Comparison of ENCODE assay signal across 10 cellular contexts in the genomic region with DNA sequence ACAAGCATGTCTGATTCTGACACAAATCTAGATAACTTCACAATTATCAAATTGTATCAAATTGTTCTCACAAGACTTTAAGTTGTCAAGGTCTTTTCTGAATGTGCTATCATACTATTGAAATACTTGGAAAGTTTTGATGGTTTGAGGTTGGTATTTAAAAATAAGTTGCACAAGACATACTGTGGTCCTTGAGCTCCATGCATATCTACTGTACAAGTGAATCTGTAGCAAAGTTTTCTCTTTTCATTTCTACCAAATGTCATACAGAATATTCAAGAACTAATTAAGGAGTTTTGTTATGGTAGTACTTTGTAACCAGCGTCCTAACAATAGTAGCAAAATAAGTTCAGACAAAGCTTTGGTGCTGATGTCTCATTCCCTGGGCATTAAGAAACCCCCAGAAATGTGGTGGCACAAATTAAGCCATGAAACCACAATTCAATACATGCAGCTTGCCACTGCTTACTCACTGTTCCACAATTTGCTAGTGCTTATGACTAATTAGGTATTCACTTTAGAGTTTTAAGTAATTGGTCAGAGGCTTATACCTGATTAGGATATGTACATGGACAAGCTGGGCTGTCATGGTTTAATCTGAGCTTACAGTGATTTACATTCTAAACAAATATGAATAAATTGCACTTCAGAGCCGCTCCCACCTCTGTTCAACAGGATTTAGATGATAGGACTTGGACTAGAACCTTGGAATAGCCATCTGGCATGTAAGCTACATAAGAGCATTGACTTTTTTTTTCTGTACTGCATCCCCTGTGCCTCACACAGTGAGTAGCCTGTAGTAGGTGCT. TPM values are rescaled to one million over a fixed set of nuclear protein-coding genes. Genes with fewer than 3 reads are reported as not detected.
A peak's percentile ranks its signal among the peaks of the same experiment; 100 is the strongest.
DNase-seq lines count a peak whose midpoint lies in the region; ATAC-seq, FAIRE-seq and TF ChIP-seq lines count a peak whose summit lies in the region.
"Had no signal": no experiment of that assay in that cellular context is flagged by ENCODE, and none has a peak within 500 bp of the region (broad histone marks: within the 10 kb centered on the region; RNA-seq: fewer than 3 reads in every experiment).

No MANE protein-coding gene starts in this region.

- no peaks in the 10 kb centered on the region for H3K27me3 Mint-ChIP-seq in activated naive CD4-positive, alpha-beta T cell treated with anti-CD3 and anti-CD28 coated beads, Interleukin-2, amount 50 U/mL, for 24 hours
- no peaks in the 10 kb centered on the region for H3K27me3 Mint-ChIP-seq in stimulated activated naive CD8-positive, alpha-beta T cell treated with anti-CD3 and anti-CD28 coated beads, Interleukin-15, Interleukin-2, amounts not matched to agents 100 ng/mL and 50 ng/mL, for 24 hours

- peak; percentile 50 for FAIRE-seq in endothelial cell of umbilical vein (lab: Jason Lieb, UNC)

- peak; percentile 87 for ATAC-seq in PC-3

- H3K36me3 ChIP-seq in PC-3 (ENCODE audit: low read depth, low read length) = no peaks in the 10 kb centered on the region
- no peaks in the 10 kb centered on the region for H3K36me3 ChIP-seq in endothelial cell of umbilical vein (ENCODE audit: control insufficient read depth in 2 of 2, extremely low read depth in 1 of 2, insufficient read depth in 2 of 2, low read length in 2 of 2)

- peaks cover 59% of the 10 kb centered on the region for H3K4me1 Mint-ChIP-seq in activated naive CD4-positive, alpha-beta T cell treated with anti-CD3 and anti-CD28 coated beads, Interleukin-2, amount 50 U/mL, for 24 hours
- H3K4me1 Mint-ChIP-seq in stimulated activated naive CD8-positive, alpha-beta T cell treated with anti-CD3 and anti-CD28 coated beads, Interleukin-15, Interleukin-2, amounts not matched to agents 100 ng/mL and 50 ng/mL, for 24 hours (ENCODE audit: low read depth) = peaks cover 62% of the 10 kb centered on the region

- TF ChIP-seq POLR2A in endothelial cell of umbilical vein (IDR thresholded peaks at IDR 0.05; ENCODE audit: low read depth, low read length) = no peak

- peak overlapping the region; percentile 45 for H3K4me3 ChIP-seq in PC-3 (ENCODE audit: low read length)
- no peak overlapping the region for H3K4me3 ChIP-seq in endothelial cell of umbilical vein (replicated peaks in 1 of 3; ENCODE audit: insufficient read depth in 1 of 3, low read depth in 1 of 3, low read length in 3 of 3)
- H3K4me3 ChIP-seq: testis had no signal

- H3K36me3 Mint-ChIP-seq in activated naive CD4-positive, alpha-beta T cell treated with anti-CD3 and anti-CD28 coated beads, Interleukin-2, amount 50 U/mL, for 24 hours = no peaks in the 10 kb centered on the region
- no peaks in the 10 kb centered on the region for H3K36me3 Mint-ChIP-seq in stimulated activated naive CD8-positive, alpha-beta T cell treated with anti-CD3 and anti-CD28 coated beads, Interleukin-15, Interleukin-2, amounts not matched to agents 100 ng/mL and 50 ng/mL, for 24 hours (ENCODE audit: low read depth)

- H3K79me2 ChIP-seq in PC-3 (ENCODE audit: low read length) (peaks cover 80% of the 10 kb centered on the region), endothelial cell of umbilical vein (ENCODE audit: control insufficient read depth, insufficient read depth, low read length) (peaks cover 49% of the 10 kb centered on the region)

- no peak overlapping the region for H2AFZ ChIP-seq in PC-3 (ENCODE audit: low read length)
- no peak overlapping the region for H2AFZ ChIP-seq in endothelial cell of umbilical vein (ENCODE audit: low read depth, low read length)

- H3K9me3 Mint-ChIP-seq in activated naive CD4-positive, alpha-beta T cell treated with anti-CD3 and anti-CD28 coated beads, Interleukin-2, amount 50 U/mL, for 24 hours = no peaks in the 10 kb centered on the region
- H3K9me3 Mint-ChIP-seq in stimulated activated naive CD8-positive, alpha-beta T cell treated with anti-CD3 and anti-CD28 coated beads, Interleukin-15, Interleukin-2, amounts not matched to agents 100 ng/mL and 50 ng/mL, for 24 hours = no peaks in the 10 kb centered on the region

- H3K4me2 ChIP-seq in PC-3 (ENCODE audit: low read length) (peak overlapping the region; percentile 76), endothelial cell of umbilical vein (ENCODE audit: insufficient read depth, low read length) (no peak overlapping the region)

- H3K9me3 ChIP-seq in PC-3 (ENCODE audit: low read length) = no peaks in the 10 kb centered on the region
- no peaks in the 10 kb centered on the region for H3K9me3 ChIP-seq in endothelial cell of umbilical vein (replicated peaks; ENCODE audit: control insufficient read depth, insufficient read depth, low read length)
- H3K9me3 ChIP-seq: Caco-2, testis had no signal

- TF ChIP-seq CTCF in PC-3 (conservative IDR thresholded peaks at IDR 0.05; ENCODE audit: low read depth, low read length) = no peak
- no peak for TF ChIP-seq CTCF in endothelial cell of umbilical vein (IDR thresholded peaks at IDR 0.05; ENCODE audit: extremely low read depth in 1 of 2, insufficient read depth in 1 of 2, low read depth in 1 of 2, low read length in 2 of 2)

- dilution Hi-C loops in endothelial cell of umbilical vein (cut with MboI; ENCODE audit: extremely low pct_ligation_motif_present, low sequenced_read_pairs) = no loop called here

- H3K27ac ChIP-seq in PC-3 (ENCODE audit: low read length) (peak overlapping the region; percentile 69), endothelial cell of umbilical vein (ENCODE audit: insufficient read depth, low read depth, low read length) (no peak overlapping the region)
- H3K27ac ChIP-seq: testis had no signal

- H3K4me3 Mint-ChIP-seq in activated naive CD4-positive, alpha-beta T cell treated with anti-CD3 and anti-CD28 coated beads, Interleukin-2, amount 50 U/mL, for 24 hours = no peak overlapping the region
- H3K4me3 Mint-ChIP-seq in stimulated activated naive CD8-positive, alpha-beta T cell treated with anti-CD3 and anti-CD28 coated beads, Interleukin-15, Interleukin-2, amounts not matched to agents 100 ng/mL and 50 ng/mL, for 24 hours = peak overlapping the region; percentile 41

- H3K9ac ChIP-seq in PC-3 (ENCODE audit: low read length) (no peak overlapping the region), endothelial cell of umbilical vein (replicated peaks; ENCODE audit: extremely low read depth, insufficient read depth, low read length) (no peak overlapping the region)

- H3F3A ChIP-seq in PC-3 (ENCODE audit: low read length, unreplicated experiment) = no peaks in the 10 kb centered on the region

- TSS peak; percentile 80 for BruUV-seq in PC-3 (replicated peaks; lab: Mats Ljungman, UMichigan)
- BruUV-seq in endothelial cell of umbilical vein (replicated peaks; lab: Mats Ljungman, UMichigan) = no TSS peak

- no peaks in the 10 kb centered on the region for H3K27me3 ChIP-seq in PC-3 (ENCODE audit: low read length)
- no peaks in the 10 kb centered on the region for H3K27me3 ChIP-seq in endothelial cell of umbilical vein (ENCODE audit: control insufficient read depth in 2 of 2, insufficient read depth in 2 of 2, low read length in 2 of 2)
- H3K27me3 ChIP-seq: testis had no signal

- H3K27ac Mint-ChIP-seq in activated naive CD4-positive, alpha-beta T cell treated with anti-CD3 and anti-CD28 coated beads, Interleukin-2, amount 50 U/mL, for 24 hours = peak overlapping the region; percentile 48
- H3K27ac Mint-ChIP-seq in stimulated activated naive CD8-positive, alpha-beta T cell treated with anti-CD3 and anti-CD28 coated beads, Interleukin-15, Interleukin-2, amounts not matched to agents 100 ng/mL and 50 ng/mL, for 24 hours = peak overlapping the region; percentile 90

- peaks cover 42% of the 10 kb centered on the region for H3K4me1 ChIP-seq in PC-3 (ENCODE audit: insufficient read depth, low read length)
- peaks cover 4% of the 10 kb centered on the region for H3K4me1 ChIP-seq in endothelial cell of umbilical vein (ENCODE audit: control insufficient read depth, extremely low read depth, insufficient read depth, low read length)

- POLR2A ChIA-PET in PC-3 (lab: Charles Lee; ENCODE audit: unreplicated experiment) = interaction anchor here (0.6 to 1.9 kb wide), 7 partner anchors 9 to 1580 kb away, joined by 3 to 20 read pairs (median 4); a partner anchor contains a TSS
- POLR2A ChIA-PET in endothelial cell of umbilical vein (lab: Charles Lee) = interaction anchor here (1.4 kb wide), 1 partner anchor 9 kb away, joined by 6 read pairs; a partner anchor contains a TSS

- H4K20me1 ChIP-seq in PC-3 (ENCODE audit: low read length) = peaks cover 2% of the 10 kb centered on the region; the same call in 1 of the 2 replicates
- peaks cover 3% of the 10 kb centered on the region for H4K20me1 ChIP-seq in endothelial cell of umbilical vein (replicated peaks; ENCODE audit: control insufficient read depth, extremely low read depth, insufficient read depth, low read length)

- intact Hi-C loops in PC-3 (cut with micrococcal nuclease) (loop anchor here (5.0 kb wide), 1 partner anchor 38 kb away; no protein-coding TSS in a partner anchor), endothelial cell of umbilical vein (cut with micrococcal nuclease) (no loop called here), head of caudate nucleus (cut with DNase I) (no loop called here)

- H3K9me1 ChIP-seq in endothelial cell of umbilical vein (replicated peaks; ENCODE audit: control insufficient read depth, extremely low read depth, insufficient read depth, low read length) = no peaks in the 10 kb centered on the region

- H3K9me2 ChIP-seq in PC-3 (replicated peaks; ENCODE audit: low read length) = no peaks in the 10 kb centered on the region

- DNase-seq in activated naive CD4-positive, alpha-beta T cell treated with anti-CD3 and anti-CD28 coated beads, Interleukin-2, amount 50 U/mL, for 16 hours = no peak
- DNase-seq in PC-3 (peak; percentile 94), endothelial cell of umbilical vein (ENCODE audit: low read depth, low spot score) (peak; percentile 34), nucleus accumbens (lab: John Stamatoyannopoulos, UW) (no peak), head of caudate nucleus (no peak), activated gamma-delta T cell treated with Interleukin-2 at 50 U/mL for 16 hours (no peak)
- DNase-seq: Caco-2, testis had no signal

- CTCF ChIA-PET in PC-3 (lab: Charles Lee) (interaction anchor here (0.6 to 1.1 kb wide), 3 partner anchors 193 to 1083 kb away, joined by 3 to 4 read pairs (median 3); no protein-coding TSS in a partner anchor), endothelial cell of umbilical vein (lab: Charles Lee) (interaction anchor here (1.0 to 2.8 kb wide), 5 partner anchors 9 to 438 kb away, joined by 4 to 8 read pairs (median 7); a partner anchor contains a TSS)

RNA-seq across cellular contexts. Expression of a gene that starts 8.8 kb away (rescaled TPM):
- 25.6 and 37.9 TPM in 2 replicates for total RNA-seq in PC-3 (2014; rRNA removed)
- 30.0 and 34.8 TPM in 2 replicates for total RNA-seq in endothelial cell of umbilical vein
- polyA plus RNA-seq in endothelial cell of umbilical vein = 6.9 and 10.3 TPM in 2 replicates
- polyA plus RNA-seq in endothelial cell of umbilical vein (2011; cell fraction: cytosol; rRNA removed) = 9.3 and 10.3 TPM in 2 replicates
- polyA plus RNA-seq in endothelial cell of umbilical vein (2011; cell fraction: nucleus; rRNA removed) = 18.3 and 28.7 TPM in 2 replicates
- 12.9 and 28.3 TPM in 2 replicates for polyA plus RNA-seq in endothelial cell of umbilical vein (2012)
- 27.0 and 27.3 TPM in 2 replicates for polyA minus RNA-seq in endothelial cell of umbilical vein
- polyA minus RNA-seq in endothelial cell of umbilical vein (2011; cell fraction: cytosol; rRNA and poly(A)+ RNA removed) = 12.0 TPM
- 32.7 and 44.3 TPM in 2 replicates for polyA minus RNA-seq in endothelial cell of umbilical vein (2011; cell fraction: nucleus; rRNA and poly(A)+ RNA removed)

Comparison
In these comparisons a context has a peak if more than half of its experiments do, and no peak if none do; other contexts are left out.
1. DNase-seq: peak in PC-3 (single experiment) and endothelial cell of umbilical vein (single experiment); none in activated naive CD4-positive, alpha-beta T cell treated with anti-CD3 and anti-CD28 coated beads, Interleukin-2, amount 50 U/mL, for 16 hours (single experiment), nucleus accumbens (0 of 56), head of caudate nucleus (0 of 42) and activated gamma-delta T cell treated with Interleukin-2 at 50 U/mL for 16 hours (single experiment).